In genomic region chr2:205033431-205033830, GRCh38 we compare ENCODE assay signal across 22 cellular contexts.
DNase-seq lines count a peak whose midpoint lies in the region; ATAC-seq, FAIRE-seq and TF ChIP-seq lines count a peak whose summit lies in the region.
"Had no signal": no experiment of that assay in that cellular context is flagged by ENCODE, and none has a peak within 500 bp of the region (broad histone marks: within the 10 kb centered on the region; RNA-seq: fewer than 3 reads in every experiment).

No MANE protein-coding gene starts in this region.

- no peaks in the 10 kb centered on the region for H3K27me3 ChIP-seq in HepG2 (ENCODE audit: control insufficient read depth in 1 of 2, insufficient read depth in 2 of 2, low read length in 2 of 2)
- H3K27me3 ChIP-seq in right lobe of liver: no peaks in the 10 kb centered on the region
- no peaks in the 10 kb centered on the region for H3K27me3 ChIP-seq in Panc1 (ENCODE audit: control insufficient read depth, insufficient read depth, low read length)
- no peaks in the 10 kb centered on the region for H3K27me3 ChIP-seq in K562 (ENCODE audit: control insufficient read depth in 2 of 2, insufficient read depth in 2 of 2, low read length in 2 of 2)
- H3K27me3 ChIP-seq: BLaER1 had no signal

- TF ChIP-seq CTCF in HepG2 (CRISPR knock-in tag; IDR thresholded peaks at IDR 0.05): no peak
- no peak for TF ChIP-seq CTCF in right lobe of liver (IDR thresholded peaks at IDR 0.05)
- no peak for TF ChIP-seq CTCF in Panc1 (IDR thresholded peaks at IDR 0.05)
- TF ChIP-seq CTCF in K562 (IDR thresholded peaks at IDR 0.05 in 2 of 3, conservative IDR thresholded peaks at IDR 0.05 in 1 of 3; ENCODE audit: insufficient read depth in 2 of 3, low read depth in 1 of 3, low read length in 3 of 3): no peak
- TF ChIP-seq CTCF in CD14-positive monocyte (IDR thresholded peaks at IDR 0.05): no peak

- TF ChIP-seq EP300 in HepG2 (IDR thresholded peaks at IDR 0.05; ENCODE audit: low read depth in 2 of 2, low read length in 2 of 2) (no peak), HepG2 (CRISPR knock-in tag; IDR thresholded peaks at IDR 0.05; ENCODE audit: borderline replicate concordance) (no peak), K562 (IDR thresholded peaks at IDR 0.05; ENCODE audit: low read length) (no peak)

- peaks cover 0 to 3% (median 2%) of the 10 kb centered on the region in 7 donors for H3K9me3 Mint-ChIP-seq in CD14-positive monocyte
- H3K9me3 Mint-ChIP-seq: HFFc6 had no signal

- TF ChIP-seq POLR2A in HepG2 (IDR thresholded peaks at IDR 0.05; ENCODE audit: insufficient read depth in 1 of 2, low read depth in 2 of 2, low read length in 2 of 2): no peak
- no peak for TF ChIP-seq POLR2A in right lobe of liver (IDR thresholded peaks at IDR 0.05)
- no peak for TF ChIP-seq POLR2A in K562 (conservative IDR thresholded peaks at IDR 0.05)

- H3K4me3 ChIP-seq in HepG2 (replicated peaks in 1 of 3; ENCODE audit: insufficient read depth in 1 of 3, low read depth in 2 of 3, low read length in 3 of 3): no peak overlapping the region
- H3K4me3 ChIP-seq in right lobe of liver: no peak overlapping the region
- H3K4me3 ChIP-seq in Panc1 (ENCODE audit: low read depth in 2 of 2, low read length in 2 of 2): no peak overlapping the region
- H3K4me3 ChIP-seq in K562: no peak overlapping the region
- H3K4me3 ChIP-seq: BLaER1, HAP-1 had no signal

- FAIRE-seq in HepG2 (lab: Jason Lieb, UNC) (no peak), K562 (lab: Jason Lieb, UNC) (no peak)
- FAIRE-seq: GM12891, GM18507, H54 had no signal

- H3K36me3 Mint-ChIP-seq in CD14-positive monocyte: no peaks in the 10 kb centered on the region
- H3K36me3 Mint-ChIP-seq: CD4-positive, alpha-beta memory T cell had no signal

- in situ Hi-C loops in HepG2 (cut with HindIII; ENCODE audit: extremely low pct_ligation_motif_present, low pct_unique_long_range_greater_than_20kb) (no loop called here), Panc1 (cut with HindIII; ENCODE audit: low pct_unique_long_range_greater_than_20kb, low sequenced_read_pairs) (no loop called here), K562 (cut with MboI) (no loop called here)

- POLR2A ChIA-PET in HepG2 (lab: Yijun Ruan, JAX) (no interaction called here), Panc1 (lab: Charles Lee) (no interaction called here), K562 (lab: Yijun Ruan, JAX) (interaction anchor here (1.4 kb wide), 1 partner anchor 8 kb away, joined by 3 read pairs; no protein-coding TSS in a partner anchor)

- H3K79me2 ChIP-seq in HepG2 (ENCODE audit: insufficient read depth, low read length) (no peaks in the 10 kb centered on the region), K562 (ENCODE audit: control insufficient read depth, insufficient read depth, low read length) (no peaks in the 10 kb centered on the region)

- H3K27ac ChIP-seq in HepG2 (ENCODE audit: extremely low read length, insufficient read depth, low read length): no peak overlapping the region
- no peak overlapping the region for H3K27ac ChIP-seq in right lobe of liver
- peak overlapping the region; percentile 42; the same call in 1 of the 2 replicates for H3K27ac ChIP-seq in Panc1 (ENCODE audit: low read length)
- H3K27ac ChIP-seq in K562 (ENCODE audit: extremely low read depth, low read depth, low read length): no peak overlapping the region
- H3K27ac ChIP-seq: BLaER1, C4-2B had no signal

- H3K36me3 ChIP-seq in HepG2 (replicated peaks in 1 of 2; ENCODE audit: control insufficient read depth in 1 of 2, insufficient read depth in 2 of 2, low read length in 2 of 2) (no peaks in the 10 kb centered on the region), right lobe of liver (no peaks in the 10 kb centered on the region), Panc1 (ENCODE audit: control insufficient read depth, insufficient read depth, low read length) (no peaks in the 10 kb centered on the region), K562 (ENCODE audit: control insufficient read depth, insufficient read depth, low read length) (no peaks in the 10 kb centered on the region)
- H3K36me3 ChIP-seq: BLaER1, HAP-1 had no signal

- no peak overlapping the region for H3K27ac Mint-ChIP-seq in CD14-positive monocyte
- H3K27ac Mint-ChIP-seq: B cell, HFFc6 had no signal

- H3K9ac ChIP-seq in HepG2 (ENCODE audit: insufficient read depth, low read depth, low read length) (no peak overlapping the region), K562 (ENCODE audit: insufficient read depth in 1 of 2, low read depth in 2 of 2, low read length in 2 of 2) (no peak overlapping the region)
- H3K9ac ChIP-seq: BLaER1 had no signal

- CTCF ChIA-PET in HepG2 (lab: Yijun Ruan, JAX; ENCODE audit: low intra/inter-chr PET ratio, low total read pairs): no interaction called here
- CTCF ChIA-PET in Panc1 (lab: Charles Lee): no interaction called here
- CTCF ChIA-PET in K562 (lab: Yijun Ruan, JAX; ENCODE audit: low intra/inter-chr PET ratio): no interaction called here

- H3K4me2 ChIP-seq in HepG2 (ENCODE audit: low read depth, low read length) (no peak overlapping the region), K562 (ENCODE audit: insufficient read depth, low read length) (no peak overlapping the region)
- H3K4me2 ChIP-seq: BLaER1 had no signal

- WGBS in HepG2 (ENCODE audit: low lambda C conversion rate): 46% methylated on average over 2 of the region's 2 CpGs
- WGBS in right lobe of liver (ENCODE audit: insufficient coverage, low coverage, low lambda C conversion rate, missing lambda C conversion rate): 86% methylated on average over 2 of the region's 2 CpGs
- 46% methylated on average over 2 of the region's 2 CpGs for WGBS in K562 (ENCODE audit: insufficient coverage, low coverage, missing lambda C conversion rate)

- H3K27me3 Mint-ChIP-seq in CD14-positive monocyte (ENCODE audit: low read depth in 3 of 3): no peaks in the 10 kb centered on the region
- H3K27me3 Mint-ChIP-seq: B cell; CD4-positive, alpha-beta memory T cell had no signal

- H4K20me1 ChIP-seq in HepG2 (ENCODE audit: insufficient read depth, low read length) (no peaks in the 10 kb centered on the region), K562 (replicated peaks; ENCODE audit: control insufficient read depth, insufficient read depth, low read length) (no peaks in the 10 kb centered on the region)
- H4K20me1 ChIP-seq: BLaER1 had no signal

- peaks cover 39% of the 10 kb centered on the region for H3K9me3 ChIP-seq in HepG2 (ENCODE audit: low read length)
- H3K9me3 ChIP-seq in right lobe of liver: no peaks in the 10 kb centered on the region
- peaks cover 1% of the 10 kb centered on the region; the same call in 1 of the 2 replicates for H3K9me3 ChIP-seq in Panc1 (ENCODE audit: control insufficient read depth, insufficient read depth, low read depth, low read length)
- no peaks in the 10 kb centered on the region; the same call in 1 of the 2 replicates for H3K9me3 ChIP-seq in K562 (replicated peaks; ENCODE audit: control insufficient read depth, insufficient read depth, low read depth, low read length)
- H3K9me3 ChIP-seq: BLaER1, HAP-1 had no signal

- intact Hi-C loops in HepG2 (cut with micrococcal nuclease; ENCODE audit: unreplicated experiment) (no loop called here), right lobe of liver (cut with DNase I) (no loop called here), Panc1 (cut with micrococcal nuclease; ENCODE audit: unreplicated experiment) (no loop called here), K562 (cut with micrococcal nuclease) (no loop called here), CD14-positive monocyte (cut with micrococcal nuclease) (no loop called here)

- TF ChIP-seq RAD21 in HepG2 (CRISPR knock-in tag; IDR thresholded peaks at IDR 0.05) (no peak), K562 (CRISPR knock-in tag; conservative IDR thresholded peaks at IDR 0.05 in 1 of 2, IDR thresholded peaks at IDR 0.05 in 1 of 2) (no peak)

- H3K9me1 ChIP-seq in K562 (ENCODE audit: control insufficient read depth, insufficient read depth, low read length): no peaks in the 10 kb centered on the region

- DNase-seq in HepG2 (ENCODE audit: low spot score): no peak
- DNase-seq in right lobe of liver: no peak
- no peak for DNase-seq in Panc1 (ENCODE audit: low read depth, low spot score)
- no peak for DNase-seq in K562 (ENCODE audit: extremely low read depth in 1 of 4, low spot score in 3 of 4)
- no peak for DNase-seq in midbrain (lab: John Stamatoyannopoulos, UW)
- no peak for DNase-seq in CD14-positive monocyte (ENCODE audit: low spot score)
- no peak for DNase-seq in amniotic stem cell (lab: John Stamatoyannopoulos, UW)
- DNase-seq: 8988T, Calu3, COR-L47, DMS79 treated with DMSO at 0.1 percent for 48 hours, GF-D8, GOT3, HFFc6 had no signal

- BruUV-seq in HepG2 (replicated peaks; lab: Mats Ljungman, UMichigan): no TSS peak
- BruUV-seq in Panc1 (replicated peaks; lab: Mats Ljungman, UMichigan): no TSS peak
- no TSS peak for BruUV-seq in K562 (replicated peaks; lab: Mats Ljungman, UMichigan)

- no peak overlapping the region for H3K4me3 Mint-ChIP-seq in CD14-positive monocyte
- H3K4me3 Mint-ChIP-seq: B cell, HFFc6 had no signal

- H2AFZ ChIP-seq in HepG2 (ENCODE audit: low read length) (no peak overlapping the region), K562 (ENCODE audit: low read depth, low read length) (no peak overlapping the region)

- ATAC-seq in HepG2: no peak
- no peak for ATAC-seq in right lobe of liver
- no peak for ATAC-seq in Panc1
- no peak for ATAC-seq in K562

- no peaks in the 10 kb centered on the region for H3K4me1 Mint-ChIP-seq in CD14-positive monocyte
- H3K4me1 Mint-ChIP-seq: B cell had no signal

- H3K4me1 ChIP-seq in HepG2 (ENCODE audit: insufficient read depth, low read length) (peaks cover 20% of the 10 kb centered on the region), right lobe of liver (peaks cover 0 to 18% (median 7%) of the 10 kb centered on the region in 4 donors), Panc1 (ENCODE audit: control insufficient read depth, insufficient read depth, low read length) (0 out of 2 replicates have a peak, but pooled peaks cover 3% of the 10 kb centered on the region), K562 (replicated peaks in 1 of 2; ENCODE audit: control insufficient read depth in 2 of 2, insufficient read depth in 2 of 2, low read length in 2 of 2) (no peaks in the 10 kb centered on the region; a peak in 1 of 5 replicates)
- H3K4me1 ChIP-seq: BLaER1, HAP-1 had no signal

TF ChIP-seq in HepG2, 621 proteins besides CTCF, POLR2A, EP300 and RAD21 (continues in another document):
- no peak for TF ChIP-seq ZSCAN9 (CRISPR knock-in tag; IDR thresholded peaks at IDR 0.05; ENCODE audit: borderline replicate concordance)

TF ChIP-seq in K562, 482 proteins besides CTCF, POLR2A, EP300 and RAD21 (continues in another document):
- peak; percentile 31; the same call in 1 of the 2 replicates for TF ChIP-seq ZNF316 (IDR thresholded peaks at IDR 0.05)

Comparison
In these comparisons a context has a peak if more than half of its experiments do, and no peak if none do; other contexts are left out.
1. Of the 241 proteins assayed by ChIP-seq in both HepG2 and K562: peak only in HepG2: MAFF and MAFK; only in K562: none; in both: none; in neither: 239.